ENCODE assay signal across 8 cellular contexts in genomic region chr11:65569973-65570918, GRCh38. TPM values are rescaled to one million over a fixed set of nuclear protein-coding genes. Genes with fewer than 3 reads are reported as not detected.
DNase-seq lines count a peak whose midpoint lies in the region; ATAC-seq and TF ChIP-seq lines count a peak whose summit lies in the region.

A gene with protein sequence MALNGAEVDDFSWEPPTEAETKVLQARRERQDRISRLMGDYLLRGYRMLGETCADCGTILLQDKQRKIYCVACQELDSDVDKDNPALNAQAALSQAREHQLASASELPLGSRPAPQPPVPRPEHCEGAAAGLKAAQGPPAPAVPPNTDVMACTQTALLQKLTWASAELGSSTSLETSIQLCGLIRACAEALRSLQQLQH (plus strand): TSS chr11:65570477. CDS start chr11:65570492, 15 bp downstream.

- H3K9me3 Mint-ChIP-seq in T-helper 1 cell treated with Interleukin-12 subunit alpha and Interleukin-12 subunit beta and Interleukin-4 antibody, amounts not matched to agents 30 μg/mL and 1 μg/mL, for 36 hours: no peaks in the 10 kb centered on the region

- peak; percentile 60 for TF ChIP-seq CTCF in left ventricle myocardium inferior (IDR thresholded peaks at IDR 0.05; ENCODE audit: borderline replicate concordance)
- TF ChIP-seq CTCF in uterus (IDR thresholded peaks at IDR 0.05): peak; percentile 33 to 61 (median 46)

- no peaks in the 10 kb centered on the region for H3K27me3 ChIP-seq in left ventricle myocardium inferior (ENCODE audit: low read depth)
- no peaks in the 10 kb centered on the region for H3K27me3 ChIP-seq in uterus

- H3K36me3 ChIP-seq in left ventricle myocardium inferior: peaks cover 11% of the 10 kb centered on the region
- no peaks in the 10 kb centered on the region for H3K36me3 ChIP-seq in uterus

- H3K27ac ChIP-seq in left ventricle myocardium inferior (replicated peaks) (peak within 1 kb of the TSS; percentile 99), uterus (peak within 1 kb of the TSS; percentile 84 to 92)

- no peaks in the 10 kb centered on the region for H3K9me3 ChIP-seq in left ventricle myocardium inferior (replicated peaks)
- no peaks in the 10 kb centered on the region for H3K9me3 ChIP-seq in uterus

- intact Hi-C loops in left ventricle myocardium inferior (cut with micrococcal nuclease) (no loop called here), uterus (cut with DNase I; ENCODE audit: low total_unique reads) (no loop called here)

- H3K4me1 ChIP-seq in left ventricle myocardium inferior (peaks cover 72% of the 10 kb centered on the region), uterus (peaks cover 12 to 33% of the 10 kb centered on the region in 2 donors)

- H3K36me3 Mint-ChIP-seq in T-helper 1 cell treated with Interleukin-12 subunit alpha and Interleukin-12 subunit beta and Interleukin-4 antibody, amounts not matched to agents 30 μg/mL and 1 μg/mL, for 36 hours (ENCODE audit: low read depth): peaks cover 22% of the 10 kb centered on the region

- H3K4me3 Mint-ChIP-seq in T-helper 1 cell treated with Interleukin-12 subunit alpha and Interleukin-12 subunit beta and Interleukin-4 antibody, amounts not matched to agents 30 μg/mL and 1 μg/mL, for 36 hours: peak within 1 kb of the TSS; percentile 99

- H3K4me3 ChIP-seq in left ventricle myocardium inferior (peak within 1 kb of the TSS; percentile 86), uterus (peak within 1 kb of the TSS; percentile 96)

- H3K4me1 Mint-ChIP-seq in T-helper 1 cell treated with Interleukin-12 subunit alpha and Interleukin-12 subunit beta and Interleukin-4 antibody, amounts not matched to agents 30 μg/mL and 1 μg/mL, for 36 hours (ENCODE audit: low read depth): peaks cover 62% of the 10 kb centered on the region

- peak within 1 kb of the TSS; percentile 100 for H3K27ac Mint-ChIP-seq in T-helper 1 cell treated with Interleukin-12 subunit alpha and Interleukin-12 subunit beta and Interleukin-4 antibody, amounts not matched to agents 30 μg/mL and 1 μg/mL, for 36 hours

- peak; percentile 79 for TF ChIP-seq POLR2A in GM15510 (IDR thresholded peaks at IDR 0.05; ENCODE audit: borderline replicate concordance, extremely low read depth, insufficient read length)
- TF ChIP-seq POLR2A in uterus (IDR thresholded peaks at IDR 0.05): peak; percentile 22 to 83

- DNase-seq in NCI-H1694 (lab: John Stamatoyannopoulos, UW) (peak; percentile 93), amniotic stem cell (lab: John Stamatoyannopoulos, UW) (peak; percentile 99), left ventricle myocardium inferior (peak; percentile 98), pulmonary artery endothelial cell (ENCODE audit: low read depth, low spot score) (peak; percentile 95), uterus (peak; percentile 98)

- ATAC-seq in HG02885 (IDR thresholded peaks at IDR 0.05; ENCODE audit: poor library complexity, unreplicated experiment): peak; percentile 72

- H3K27me3 Mint-ChIP-seq in T-helper 1 cell treated with Interleukin-12 subunit alpha and Interleukin-12 subunit beta and Interleukin-4 antibody, amounts not matched to agents 30 μg/mL and 1 μg/mL, for 36 hours (ENCODE audit: low read depth): no peaks in the 10 kb centered on the region

RNA-seq across cellular contexts. Expression of the gene that starts here (rescaled TPM):
- total RNA-seq in left ventricle myocardium inferior: 21.1 TPM
- 50.5 and 52.6 TPM in 2 replicates for total RNA-seq in pulmonary artery endothelial cell
- total RNA-seq in uterus: 10 to 100 TPM; 12.3 to 42.6 (median 31.6) TPM

Comparison
In these comparisons a context has a peak if more than half of its experiments do, and no peak if none do; other contexts are left out.
1. Peak in every context shown above with its lines: DNase-seq, ATAC-seq, H3K4me3 ChIP-seq and H3K27ac ChIP-seq.